Comparison of ENCODE assay signal across 8 cellular contexts in genomic region chr14:52069617-52070431, GRCh38. TPM values are rescaled to one million over a fixed set of nuclear protein-coding genes. Genes with fewer than 3 reads are reported as not detected.
DNase-seq lines count a peak whose midpoint lies in the region; ATAC-seq and TF ChIP-seq lines count a peak whose summit lies in the region.

No MANE protein-coding gene starts in this region.

- no TSS peak for BruUV-seq in Caco-2 (replicated peaks; lab: Mats Ljungman, UMichigan)

- 0 out of 2 replicates have a peak, but pooled peaks cover 2% of the 10 kb centered on the region for H3K9me2 ChIP-seq in GM23248 (ENCODE audit: insufficient read depth)

- POLR2A ChIA-PET in activated B cell treated with CpG ODN at 0.5 μM for 24 hours (lab: Charles Lee) (no interaction called here), Caco-2 (lab: Charles Lee) (no interaction called here)

- H3K9me3 Mint-ChIP-seq in activated B cell treated with CpG ODN at 0.5 μM for 24 hours (peaks cover 2% of the 10 kb centered on the region), Caco-2 (ENCODE audit: unreplicated experiment) (no peaks in the 10 kb centered on the region)

- ATAC-seq in activated B cell treated with CpG ODN at 0.5 μM for 24 hours (ENCODE audit: low read depth): no peak

- H2AFZ ChIP-seq in GM23248: peak overlapping the region; percentile 87

- no peaks in the 10 kb centered on the region for H3K36me3 ChIP-seq in GM23248 (ENCODE audit: low read depth)
- H3K36me3 ChIP-seq in left ventricle myocardium inferior: no peaks in the 10 kb centered on the region
- no peaks in the 10 kb centered on the region for H3K36me3 ChIP-seq in Caco-2 (ENCODE audit: control insufficient read depth, insufficient read depth, low read length)

- DNase-seq in GM23248 (no peak), activated B cell treated with CpG ODN at 0.5 μM for 24 hours (no peak), left ventricle myocardium inferior (no peak), retina (peak; percentile 75), DMS53 treated with DMSO at 0.1 percent for 48 hours (lab: John Stamatoyannopoulos, UW; ENCODE audit: unreplicated experiment) (no peak), DMS 273 (lab: John Stamatoyannopoulos, UW; ENCODE audit: unreplicated experiment) (no peak), Caco-2 (no peak)
- DNase-seq in effector CD8-positive, alpha-beta T cell (lab: John Stamatoyannopoulos, UW): no peak

- 50 to 57% methylated on average over 28 to 32 of the region's 32 CpGs for WGBS in GM23248 (ENCODE audit: low coverage in 1 of 2, low lambda C conversion rate in 2 of 2, missing lambda C conversion rate in 2 of 2), 2 experiments

- H3K27me3 ChIP-seq in GM23248 (replicated peaks; ENCODE audit: insufficient read depth) (no peaks in the 10 kb centered on the region), left ventricle myocardium inferior (ENCODE audit: low read depth) (no peaks in the 10 kb centered on the region), Caco-2 (replicated peaks; ENCODE audit: control insufficient read depth, insufficient read depth, low read length) (no peaks in the 10 kb centered on the region)

- CTCF ChIA-PET in activated B cell treated with CpG ODN at 0.5 μM for 24 hours (lab: Charles Lee) (interaction anchor here (0.8 kb wide), 1 partner anchor 91 kb away, joined by 3 read pairs; no protein-coding TSS in a partner anchor), Caco-2 (lab: Charles Lee) (interaction anchor here (1.3 kb wide), 1 partner anchor 26 kb away, joined by 7 read pairs; no protein-coding TSS in a partner anchor)

- H3F3A ChIP-seq in GM23248 (ENCODE audit: insufficient read depth): peaks cover 47% of the 10 kb centered on the region

- peak overlapping the region; percentile 95 for H3K9ac ChIP-seq in GM23248

- H3K4me1 ChIP-seq in GM23248 (ENCODE audit: insufficient read depth): peaks cover 29% of the 10 kb centered on the region
- H3K4me1 ChIP-seq in left ventricle myocardium inferior: peaks cover 70% of the 10 kb centered on the region
- H3K4me1 ChIP-seq in Caco-2: 0 out of 2 replicates have a peak, but pooled peaks cover 7% of the 10 kb centered on the region

- in situ Hi-C loops in GM23248 (cut with MboI): no loop called here

- H4K20me1 ChIP-seq in GM23248 (ENCODE audit: insufficient read depth): no peaks in the 10 kb centered on the region

- H3K4me3 Mint-ChIP-seq in activated B cell treated with CpG ODN at 0.5 μM for 24 hours (peak overlapping the region; percentile 42), Caco-2 (ENCODE audit: unreplicated experiment) (no peak overlapping the region)

- H3K79me2 ChIP-seq in GM23248 (ENCODE audit: insufficient read depth): peaks cover 22% of the 10 kb centered on the region

- H3K9me3 ChIP-seq in GM23248 (ENCODE audit: low read depth) (no peaks in the 10 kb centered on the region), left ventricle myocardium inferior (replicated peaks) (no peaks in the 10 kb centered on the region), Caco-2 (no peaks in the 10 kb centered on the region)

- peaks cover 43% of the 10 kb centered on the region for H3K27me3 Mint-ChIP-seq in activated B cell treated with CpG ODN at 0.5 μM for 24 hours
- H3K27me3 Mint-ChIP-seq in Caco-2 (ENCODE audit: insufficient read depth, unreplicated experiment): no peaks in the 10 kb centered on the region

- intact Hi-C loops in activated B cell treated with CpG ODN at 0.5 μM for 24 hours (cut with micrococcal nuclease): no loop called here
- intact Hi-C loops in left ventricle myocardium inferior (cut with micrococcal nuclease): no loop called here
- intact Hi-C loops in Caco-2 (cut with micrococcal nuclease; ENCODE audit: unreplicated experiment): loop anchor here (10.0 kb wide), 1 partner anchor 55 kb away; no protein-coding TSS in a partner anchor

- no peak for TF ChIP-seq CTCF in activated B cell treated with CpG ODN at 0.5 μM for 24 hours (IDR thresholded peaks at IDR 0.05)
- no peak for TF ChIP-seq CTCF in left ventricle myocardium inferior (IDR thresholded peaks at IDR 0.05; ENCODE audit: borderline replicate concordance)
- TF ChIP-seq CTCF in Caco-2 (IDR thresholded peaks at IDR 0.05; ENCODE audit: insufficient read depth in 1 of 2, low read depth in 1 of 2, low read length in 1 of 2, severe bottlenecking in 1 of 2, unreplicated experiment in 1 of 2): no peak

- H3K4me3 ChIP-seq in GM23248: peak overlapping the region; percentile 91
- peak overlapping the region; percentile 84 for H3K4me3 ChIP-seq in left ventricle myocardium inferior
- H3K4me3 ChIP-seq in Caco-2 (ENCODE audit: low read depth, low read length): no peak overlapping the region

- H3K4me1 Mint-ChIP-seq in activated B cell treated with CpG ODN at 0.5 μM for 24 hours: peaks cover 25% of the 10 kb centered on the region
- peaks cover 18% of the 10 kb centered on the region for H3K4me1 Mint-ChIP-seq in Caco-2 (ENCODE audit: low read depth, unreplicated experiment)

- H3K27ac Mint-ChIP-seq in activated B cell treated with CpG ODN at 0.5 μM for 24 hours (no peak overlapping the region), Caco-2 (ENCODE audit: unreplicated experiment) (no peak overlapping the region)

- H3K36me3 Mint-ChIP-seq in activated B cell treated with CpG ODN at 0.5 μM for 24 hours (ENCODE audit: low read depth): no peaks in the 10 kb centered on the region
- H3K36me3 Mint-ChIP-seq in Caco-2 (ENCODE audit: insufficient read depth, unreplicated experiment): no peaks in the 10 kb centered on the region

- peak overlapping the region; percentile 75 for H3K4me2 ChIP-seq in GM23248 (ENCODE audit: unreplicated experiment)

- peak overlapping the region; percentile 73 for H3K27ac ChIP-seq in GM23248
- H3K27ac ChIP-seq in left ventricle myocardium inferior (replicated peaks): peak overlapping the region; percentile 92

RNA-seq across cellular contexts. Expression of gene NID2, which starts 1.0 kb away (rescaled TPM):
- total RNA-seq in GM23248 (2014; rRNA removed; shearing (Covaris generic)): 59.8 and 66.6 TPM in 2 replicates
- 39.8 and 40.0 TPM in 2 replicates for polyA plus RNA-seq in GM23248 (2016; fragmentation: Nextera tagmentation; extraction: Ambion mirVana)
- total RNA-seq in activated B cell treated with CpG ODN at 0.5 μM for 24 hours: not detected in 2 replicates
- 35.2 TPM for total RNA-seq in left ventricle myocardium inferior
- 9.5 and 10.8 TPM in 2 replicates for total RNA-seq in Caco-2 (2022)

Comparison
In these comparisons a context has a peak if more than half of its experiments do, and no peak if none do; other contexts are left out.
1. RNA of gene NID2, which starts 1.0 kb away (total RNA-seq): 59.8 to 66.6 TPM in GM23248, 35.2 TPM in left ventricle myocardium inferior (single experiment) and 9.5 to 10.8 TPM in Caco-2; not detected in activated B cell treated with CpG ODN at 0.5 μM for 24 hours; every median in the first group is over 10 times any median in the second.